ENCODE assay signal across 18 cellular contexts in genomic region chr22:42787357-42787736, GRCh38.
A peak's percentile ranks its signal among the peaks of the same experiment; 100 is the strongest.
DNase-seq lines count a peak whose midpoint lies in the region; ATAC-seq and TF ChIP-seq lines count a peak whose summit lies in the region.
"Had no signal": no experiment of that assay in that cellular context is flagged by ENCODE, and none has a peak within 500 bp of the region (broad histone marks: within the 10 kb centered on the region; RNA-seq: fewer than 3 reads in every experiment).

No MANE protein-coding gene starts in this region.

- peak overlapping the region; percentile 61 for H2AK5ac ChIP-seq in neuronal stem cell (ENCODE audit: low read depth, low read length)

- no peak overlapping the region for H2BK120ac ChIP-seq in neuronal stem cell (ENCODE audit: low read depth, low read length)

- TF ChIP-seq CTCF in HEK293 (tag by site-specific recombination; IDR thresholded peaks at IDR 0.05), result no peak

- no peak overlapping the region for H2BK15ac ChIP-seq in neuronal stem cell (ENCODE audit: low read length)

- H3K36me3 ChIP-seq in HEK293 (ENCODE audit: control insufficient read depth in 2 of 2, insufficient read depth in 1 of 2, low read length in 2 of 2) (no peaks in the 10 kb centered on the region), neuronal stem cell (replicated peaks in 1 of 2; ENCODE audit: control insufficient read depth in 2 of 2, insufficient read depth in 2 of 2, low read length in 2 of 2) (no peaks in the 10 kb centered on the region)
- H3K36me3 ChIP-seq: BE2C, HAP-1 had no signal

- CTCF ChIA-PET in HEK293 (lab: Yijun Ruan, JAX), result interaction anchor here (0.9 kb wide), 1 partner anchor 247 kb away, joined by 4 read pairs; no protein-coding TSS in a partner anchor

- H2AFZ ChIP-seq in neuronal stem cell (ENCODE audit: low read length), result no peak overlapping the region

- H4K91ac ChIP-seq in neuronal stem cell (ENCODE audit: low read depth, low read length, poor library complexity), result no peak overlapping the region

- no peak overlapping the region for H3K14ac ChIP-seq in neuronal stem cell (ENCODE audit: low read length)

- H3K27ac Mint-ChIP-seq in dendritic cell treated with granulocyte-macrophage colony-stimulating factor and Interleukin-4, amounts not matched to agents 40 ng/mL and 50 ng/mL, for 4 days, result peak overlapping the region; percentile 21
- no peak overlapping the region for H3K27ac Mint-ChIP-seq in stimulated activated naive CD8-positive, alpha-beta T cell treated with anti-CD3 and anti-CD28 coated beads, Interleukin-15, amount 100 ng/mL, for 72 hours
- H3K27ac Mint-ChIP-seq: HFFc6 had no signal

- H2BK12ac ChIP-seq in neuronal stem cell (ENCODE audit: low read length), result no peak overlapping the region

- no peak overlapping the region for H3K9ac ChIP-seq in neuronal stem cell (ENCODE audit: low read depth, low read length, poor library complexity)

- no peaks in the 10 kb centered on the region for H3K27me3 ChIP-seq in neuronal stem cell (ENCODE audit: control insufficient read depth in 3 of 3, insufficient read depth in 3 of 3, low read depth in 1 of 3, low read length in 3 of 3)
- H3K27me3 ChIP-seq: BE2C had no signal

- H3K9me3 ChIP-seq in HEK293 (ENCODE audit: control insufficient read depth, insufficient read depth, low read depth, low read length) (no peaks in the 10 kb centered on the region), neuronal stem cell (replicated peaks in 1 of 2; ENCODE audit: control insufficient read depth in 2 of 2, insufficient read depth in 1 of 2, low read depth in 1 of 2, low read length in 2 of 2) (no peaks in the 10 kb centered on the region)
- H3K9me3 ChIP-seq: A549, BE2C, HAP-1 had no signal

- intact Hi-C loops in dendritic cell treated with granulocyte-macrophage colony-stimulating factor and Interleukin-4, amounts not matched to agents 40 ng/mL and 50 ng/mL, for 4 days (cut with micrococcal nuclease), result no loop called here

- peaks cover 1% of the 10 kb centered on the region for H3K27me3 Mint-ChIP-seq in dendritic cell treated with granulocyte-macrophage colony-stimulating factor and Interleukin-4, amounts not matched to agents 40 ng/mL and 50 ng/mL, for 4 days
- H3K27me3 Mint-ChIP-seq in stimulated activated naive CD8-positive, alpha-beta T cell treated with anti-CD3 and anti-CD28 coated beads, Interleukin-15, amount 100 ng/mL, for 72 hours, result no peaks in the 10 kb centered on the region
- H3K27me3 Mint-ChIP-seq: CD4-positive, alpha-beta memory T cell had no signal

- H4K8ac ChIP-seq in neuronal stem cell (ENCODE audit: low read depth, low read length), result no peak overlapping the region

- peaks cover 5% of the 10 kb centered on the region for H3K79me1 ChIP-seq in neuronal stem cell (ENCODE audit: low read depth, low read length)

- peak; percentile 28 for DNase-seq in D341Med (ENCODE audit: low spot score)
- no peak for DNase-seq in neuronal stem cell (ENCODE audit: low spot score)
- DNase-seq in dermis blood vessel endothelial cell, result no peak
- DNase-seq in middle frontal gyrus (ENCODE audit: extremely low spot score, low spot score), result no peak
- no peak for DNase-seq in stimulated activated naive CD8-positive, alpha-beta T cell treated with anti-CD3 and anti-CD28 coated beads, Interleukin-15, amount 100 ng/mL, for 72 hours
- no peak for DNase-seq in G401 (ENCODE audit: low spot score)
- DNase-seq: BE2C; CD4-positive, alpha-beta memory T cell; DMS153; DMS79 treated with DMSO at 0.1 percent for 48 hours; EL; GDM1; HFFc6 had no signal

- no peaks in the 10 kb centered on the region for H3K9me3 Mint-ChIP-seq in dendritic cell treated with granulocyte-macrophage colony-stimulating factor and Interleukin-4, amounts not matched to agents 40 ng/mL and 50 ng/mL, for 4 days
- H3K9me3 Mint-ChIP-seq in stimulated activated naive CD8-positive, alpha-beta T cell treated with anti-CD3 and anti-CD28 coated beads, Interleukin-15, amount 100 ng/mL, for 72 hours, result no peaks in the 10 kb centered on the region
- H3K9me3 Mint-ChIP-seq: CD4-positive, alpha-beta memory T cell; HFFc6 had no signal

- H3K4me1 ChIP-seq in HEK293 (ENCODE audit: control insufficient read depth, insufficient read depth, low read length) (no peaks in the 10 kb centered on the region), neuronal stem cell (ENCODE audit: control insufficient read depth in 2 of 2, insufficient read depth in 1 of 2, low read depth in 1 of 2, low read length in 2 of 2) (peaks cover 0 to 3% of the 10 kb centered on the region in 2 donors)
- H3K4me1 ChIP-seq: A549, BE2C, HAP-1 had no signal

- H3K23ac ChIP-seq in neuronal stem cell (ENCODE audit: low read depth, low read length, poor library complexity), result no peak overlapping the region

- ATAC-seq in stimulated activated naive CD8-positive, alpha-beta T cell treated with anti-CD3 and anti-CD28 coated beads, Interleukin-15, amount 100 ng/mL, for 72 hours, result no peak
- ATAC-seq: A549 had no signal

- H3K27ac ChIP-seq in HEK293 (ENCODE audit: extremely low read depth, low read depth, low read length), result no peak overlapping the region
- no peak overlapping the region for H3K27ac ChIP-seq in neuronal stem cell (replicated peaks; ENCODE audit: low read length)
- H3K27ac ChIP-seq: A549, C4-2B had no signal

- H3K4me3 Mint-ChIP-seq in dendritic cell treated with granulocyte-macrophage colony-stimulating factor and Interleukin-4, amounts not matched to agents 40 ng/mL and 50 ng/mL, for 4 days, result no peak overlapping the region
- no peak overlapping the region for H3K4me3 Mint-ChIP-seq in stimulated activated naive CD8-positive, alpha-beta T cell treated with anti-CD3 and anti-CD28 coated beads, Interleukin-15, amount 100 ng/mL, for 72 hours
- H3K4me3 Mint-ChIP-seq: HFFc6 had no signal

- no peaks in the 10 kb centered on the region for H3K4me1 Mint-ChIP-seq in dendritic cell treated with granulocyte-macrophage colony-stimulating factor and Interleukin-4, amounts not matched to agents 40 ng/mL and 50 ng/mL, for 4 days (ENCODE audit: low read depth)
- H3K4me1 Mint-ChIP-seq in stimulated activated naive CD8-positive, alpha-beta T cell treated with anti-CD3 and anti-CD28 coated beads, Interleukin-15, amount 100 ng/mL, for 72 hours, result no peaks in the 10 kb centered on the region
- H3K4me1 Mint-ChIP-seq: CD4-positive, alpha-beta memory T cell had no signal

- no peak overlapping the region for H2BK5ac ChIP-seq in neuronal stem cell (ENCODE audit: low read length)

- H3K4me3 ChIP-seq in HEK293 (ENCODE audit: low read depth, low read length) (no peak overlapping the region), neuronal stem cell (ENCODE audit: low read length in 2 of 2) (no peak overlapping the region)
- H3K4me3 ChIP-seq: A549, HAP-1 had no signal

- H3K4ac ChIP-seq in neuronal stem cell (ENCODE audit: low read length), result no peak overlapping the region

- no peak overlapping the region for H3K4me2 ChIP-seq in neuronal stem cell (ENCODE audit: insufficient read depth, low read length, poor library complexity, severe bottlenecking)
- H3K4me2 ChIP-seq: A549 had no signal

- POLR2A ChIA-PET in HEK293 (lab: Yijun Ruan, JAX), result no interaction called here

- H3K36me3 Mint-ChIP-seq in dendritic cell treated with granulocyte-macrophage colony-stimulating factor and Interleukin-4, amounts not matched to agents 40 ng/mL and 50 ng/mL, for 4 days (ENCODE audit: low read depth), result peaks cover under 1% of the 10 kb centered on the region
- H3K36me3 Mint-ChIP-seq: CD4-positive, alpha-beta memory T cell had no signal

- WGBS in neuronal stem cell (ENCODE audit: extremely low coverage in 2 of 2, insufficient read length in 2 of 2, insufficient replicate concordance in 1 of 2), 2 donors, result no CpG with 5 or more reads among the region's 14 CpGs

- in situ Hi-C loops in G401 (cut with HindIII; ENCODE audit: low sequenced_read_pairs), result no loop called here

- H3K18ac ChIP-seq in neuronal stem cell (ENCODE audit: low read length), result no peak overlapping the region

TF ChIP-seq in HEK293, 187 proteins besides CTCF, POLR2A, EP300 and RAD21:
- peak; percentile 88 for TF ChIP-seq ZIC2 (tag by site-specific recombination; IDR thresholded peaks at IDR 0.05)
- no peak for TF ChIP-seq ZNF596 (tag by site-specific recombination; IDR thresholded peaks at IDR 0.05)
